In genomic region chr5:76210946-76211345, GRCh38 we compare ENCODE assay signal across 26 cellular contexts.
"Had no signal": no experiment of that assay in that cellular context is flagged by ENCODE, and none has a peak within 500 bp of the region (broad histone marks: within the 10 kb centered on the region; RNA-seq: fewer than 3 reads in every experiment).

No MANE protein-coding gene starts in this region.

- H3K27ac ChIP-seq: heart left ventricle, left ventricle myocardium inferior, pancreas, prostate gland, skin epidermis, spleen, suprapubic skin, tibial nerve, upper lobe of left lung, vagina had no signal

- H3K4me3 ChIP-seq: heart left ventricle, left ventricle myocardium inferior, lung, pancreas, prostate gland, skin epidermis, spleen, suprapubic skin, tibial nerve, upper lobe of left lung, vagina had no signal

- H3K27me3 ChIP-seq: pancreas, spleen, suprapubic skin, tibial nerve, upper lobe of left lung, vagina had no signal

- FAIRE-seq: keratinocyte, pancreas had no signal

- ATAC-seq: heart left ventricle; left cardiac atrium; naive thymus-derived CD4-positive, alpha-beta T cell; natural killer cell treated with Interleukin-12 subunit alpha and Interleukin-12 subunit beta and Interleukin-15 and Interleukin-18, amount 100 ng/mL, for 72 hours; pancreas; right cardiac atrium; sciatic nerve; stimulated activated effector memory CD8-positive, alpha-beta T cell treated with anti-CD3 and anti-CD28 coated beads, Interleukin-12 subunit alpha, Interleukin-12 subunit beta, amount 100 ng/mL, for 72 hours had no signal

- DNase-seq: heart left ventricle; hippocampal formation; kidney glomerular epithelial cell; left cardiac atrium; left ventricle myocardium inferior; mesendoderm; naive thymus-derived CD4-positive, alpha-beta T cell; nucleus accumbens; pancreas; posterior cingulate gyrus; retina; right cardiac atrium; spleen; stimulated activated CD4-positive, alpha-beta T cell treated with anti-CD3 and anti-CD28 coated beads, Interleukin-4, amount 100 ng/mL, for 24 hours; stimulated activated naive CD4-positive, alpha-beta T cell; upper lobe of left lung had no signal

- H3K9me3 ChIP-seq: pancreas, prostate gland, suprapubic skin, vagina had no signal

- H3K4me1 ChIP-seq: heart left ventricle, left ventricle myocardium inferior, pancreas, prostate gland, spleen, suprapubic skin, upper lobe of left lung, vagina had no signal

- H3K36me3 ChIP-seq: heart left ventricle, left ventricle myocardium inferior, pancreas, prostate gland, spleen, suprapubic skin, tibial nerve, upper lobe of left lung, vagina had no signal
